In the genomic region with DNA sequence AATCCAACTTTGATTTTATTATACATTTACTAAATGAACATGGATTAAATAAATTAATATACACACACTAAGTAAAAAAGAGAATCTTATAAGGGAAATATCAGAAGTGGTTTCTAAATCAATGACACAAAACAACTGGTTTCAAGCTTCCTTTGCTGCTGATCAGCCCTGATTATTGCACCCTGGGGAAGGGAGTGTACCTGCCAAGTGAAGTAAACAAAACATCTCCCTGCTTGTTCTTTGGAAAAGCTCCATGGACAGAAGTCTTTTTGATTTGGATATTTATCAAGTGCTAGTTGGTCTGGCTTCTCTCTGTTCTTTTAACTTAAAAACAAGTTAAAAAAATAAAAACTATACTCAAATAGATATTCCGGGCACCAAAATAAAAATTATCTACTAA, we compare ENCODE assay signal across 20 cellular contexts.
DNase-seq lines count a peak whose midpoint lies in the region; ATAC-seq and TF ChIP-seq lines count a peak whose summit lies in the region.
"Had no signal": no experiment of that assay in that cellular context is flagged by ENCODE, and none has a peak within 500 bp of the region (broad histone marks: within the 10 kb centered on the region; RNA-seq: fewer than 3 reads in every experiment).

No MANE protein-coding gene starts in this region.

- H3K27ac Mint-ChIP-seq in neural progenitor cell: no peak overlapping the region
- H3K27ac Mint-ChIP-seq: B cell, CD14-positive monocyte had no signal

- no peak overlapping the region for H3K4me3 Mint-ChIP-seq in neural progenitor cell
- H3K4me3 Mint-ChIP-seq: B cell, CD14-positive monocyte had no signal

- H2AFZ ChIP-seq in neural progenitor cell (replicated peaks): no peak overlapping the region
- H2AFZ ChIP-seq: PC-9 had no signal

- ATAC-seq in psoas muscle (peak in 3 of 4 donors; percentile 31 to 79 (median 62)), HG03196 (IDR thresholded peaks at IDR 0.05; ENCODE audit: unreplicated experiment) (no peak)
- ATAC-seq: A549 had no signal

- TF ChIP-seq CTCF in LNCaP clone FGC (IDR thresholded peaks at IDR 0.05; ENCODE audit: control insufficient read depth, extremely low read depth, insufficient read depth) (no peak), psoas muscle (IDR thresholded peaks at IDR 0.05) (no peak), neural progenitor cell (IDR thresholded peaks at IDR 0.05) (no peak)

- H3K4me1 Mint-ChIP-seq in neural progenitor cell: no peaks in the 10 kb centered on the region
- H3K4me1 Mint-ChIP-seq: B cell, CD14-positive monocyte had no signal

- H3K36me3 ChIP-seq in psoas muscle (ENCODE audit: insufficient read depth in 1 of 2, low read depth in 1 of 2) (no peaks in the 10 kb centered on the region), neural progenitor cell (no peaks in the 10 kb centered on the region)

- peak overlapping the region; percentile 65 for H3K27ac ChIP-seq in psoas muscle
- no peak overlapping the region for H3K27ac ChIP-seq in neural progenitor cell
- H3K27ac ChIP-seq: A549, KMS-11, PC-9 had no signal

- intact Hi-C loops in psoas muscle (cut with DNase I): loop anchor here in 1 of 2 donors (5.0 kb wide), 1 partner anchor 85 kb away; no protein-coding TSS in a partner anchor

- peaks cover 41% of the 10 kb centered on the region for H3K4me1 ChIP-seq in psoas muscle
- H3K4me1 ChIP-seq in neural progenitor cell: no peaks in the 10 kb centered on the region
- H3K4me1 ChIP-seq: A549 had no signal

- peaks cover 7% of the 10 kb centered on the region for H3K9me3 ChIP-seq in psoas muscle
- no peaks in the 10 kb centered on the region for H3K9me3 ChIP-seq in neural progenitor cell (ENCODE audit: low read depth)
- H3K9me3 ChIP-seq: A549, SK-N-SH had no signal

- no peak overlapping the region for H3K9ac ChIP-seq in neural progenitor cell
- H3K9ac ChIP-seq: KMS-11, SK-N-SH had no signal

- no peaks in the 10 kb centered on the region for H3F3A ChIP-seq in neural progenitor cell (ENCODE audit: low read depth)

- H3K4me3 ChIP-seq in LNCaP clone FGC (ENCODE audit: low read depth, low read length): no peak overlapping the region
- no peak overlapping the region for H3K4me3 ChIP-seq in psoas muscle
- no peak overlapping the region for H3K4me3 ChIP-seq in neural progenitor cell
- H3K4me3 ChIP-seq: A549, PC-9 had no signal

- no peaks in the 10 kb centered on the region for H3K27me3 ChIP-seq in psoas muscle (ENCODE audit: insufficient read depth in 3 of 3, low read length in 2 of 3)
- H3K27me3 ChIP-seq in neural progenitor cell: no peaks in the 10 kb centered on the region

- H3K79me2 ChIP-seq in neural progenitor cell (ENCODE audit: low read depth): no peaks in the 10 kb centered on the region

- DNase-seq in NCI-H2171 treated with DMSO at 0.1 percent for 48 hours (lab: John Stamatoyannopoulos, UW): peak; percentile 18
- no peak for DNase-seq in NCI-H2171 (lab: John Stamatoyannopoulos, UW)
- peak; percentile 67 for DNase-seq in LNCaP clone FGC (ENCODE audit: low read depth)
- peak; percentile 6 for DNase-seq in NCI-H69 (lab: John Stamatoyannopoulos, UW)
- no peak for DNase-seq in psoas muscle
- no peak for DNase-seq in neural progenitor cell (ENCODE audit: low spot score)
- DNase-seq in NCI-H187 (lab: John Stamatoyannopoulos, UW): no peak
- DNase-seq: IMR-90, NCI-H1694 treated with DMSO at 0.1 percent for 48 hours, NCI-H2107, NCI-H526 treated with DMSO at 0.1 percent for 48 hours, PC-9, RPMI8226, SIG-M5, SK-N-SH had no signal

- 29 to 50% (median 33%) methylated on average over 1 of the region's 1 CpG for WGBS in psoas muscle, 3 donors

- H3K4me2 ChIP-seq in neural progenitor cell: no peak overlapping the region
- H3K4me2 ChIP-seq: A549, KMS-11, PC-9, SK-N-SH had no signal

- H3K9me3 Mint-ChIP-seq in neural progenitor cell: no peaks in the 10 kb centered on the region

- no peaks in the 10 kb centered on the region for H4K20me1 ChIP-seq in neural progenitor cell (ENCODE audit: low read depth)

- no peaks in the 10 kb centered on the region for H3K36me3 Mint-ChIP-seq in neural progenitor cell
- H3K36me3 Mint-ChIP-seq: CD14-positive monocyte had no signal

- H3K27me3 Mint-ChIP-seq in neural progenitor cell (ENCODE audit: insufficient read depth, low read depth): peaks cover 4% of the 10 kb centered on the region
- H3K27me3 Mint-ChIP-seq: B cell had no signal

Comparison
In these comparisons a context has a peak if more than half of its experiments do, and no peak if none do; other contexts are left out.
1. DNase-seq: peak in NCI-H2171 treated with DMSO at 0.1 percent for 48 hours (single experiment), LNCaP clone FGC (single experiment) and NCI-H69 (single experiment); none in NCI-H2171 (single experiment), psoas muscle (0 of 2), neural progenitor cell (single experiment) and NCI-H187 (0 of 2).